Comparison of ENCODE assay signal across 12 cellular contexts in genomic region chr4:53963336-53963735, GRCh38.
DNase-seq lines count a peak whose midpoint lies in the region; ATAC-seq, FAIRE-seq and TF ChIP-seq lines count a peak whose summit lies in the region.
"Had no signal": no experiment of that assay in that cellular context is flagged by ENCODE, and none has a peak within 500 bp of the region (broad histone marks: within the 10 kb centered on the region; RNA-seq: fewer than 3 reads in every experiment).

No MANE protein-coding gene starts in this region.

- no peak for FAIRE-seq in astrocyte (lab: Jason Lieb, UNC)
- FAIRE-seq: H1 had no signal

- peak overlapping the region; percentile 73 for H3K4me3 Mint-ChIP-seq in astrocyte (ENCODE audit: unreplicated experiment)
- no peak overlapping the region for H3K4me3 Mint-ChIP-seq in immature natural killer cell

- peaks cover 40% of the 10 kb centered on the region for H3K4me1 Mint-ChIP-seq in astrocyte (ENCODE audit: low read depth, unreplicated experiment)
- H3K4me1 Mint-ChIP-seq in immature natural killer cell = no peaks in the 10 kb centered on the region

- H3K4me2 ChIP-seq in Karpas-422 (ENCODE audit: low read depth, low read length, poor library complexity, severe bottlenecking) (peak overlapping the region; percentile 85), astrocyte (ENCODE audit: low read length) (peak overlapping the region; percentile 83), skeletal muscle satellite cell (ENCODE audit: low read length) (peak overlapping the region; percentile 72)
- H3K4me2 ChIP-seq: BLaER1 treated with 17β-estradiol and CSF1 and Interleukin-3, amounts not matched to agents 10 nM and 100 nM had no signal

- H3K9me3 Mint-ChIP-seq in astrocyte (ENCODE audit: unreplicated experiment) = no peaks in the 10 kb centered on the region
- H3K9me3 Mint-ChIP-seq in immature natural killer cell = peaks cover 0 to 3% (median 0%) of the 10 kb centered on the region in 6 donors

- H3K27ac Mint-ChIP-seq in astrocyte (ENCODE audit: unreplicated experiment) = peak overlapping the region; percentile 91
- no peak overlapping the region for H3K27ac Mint-ChIP-seq in immature natural killer cell

- TF ChIP-seq CTCF in astrocyte (IDR thresholded peaks at IDR 0.05; ENCODE audit: insufficient read depth, low read depth, low read length) (no peak), foreskin keratinocyte (conservative IDR thresholded peaks at IDR 0.05) (no peak)

- no peak overlapping the region for H2AFZ ChIP-seq in Karpas-422 (ENCODE audit: low read length)
- peak overlapping the region; percentile 26 for H2AFZ ChIP-seq in astrocyte (ENCODE audit: low read depth, low read length)

- H3K9me3 ChIP-seq in Karpas-422 (ENCODE audit: low read length) (no peaks in the 10 kb centered on the region), astrocyte (ENCODE audit: insufficient read depth, low read depth, low read length) (no peaks in the 10 kb centered on the region), skeletal muscle satellite cell (replicated peaks; ENCODE audit: low read length) (no peaks in the 10 kb centered on the region)
- no peaks in the 10 kb centered on the region for H3K9me3 ChIP-seq in effector memory CD4-positive, alpha-beta T cell (ENCODE audit: control insufficient read depth, low read length)
- H3K9me3 ChIP-seq: BLaER1 treated with 17β-estradiol and CSF1 and Interleukin-3, amounts not matched to agents 10 nM and 100 nM had no signal

- H3K4me1 ChIP-seq in Karpas-422 (ENCODE audit: low read length) (peaks cover 80% of the 10 kb centered on the region), astrocyte (ENCODE audit: insufficient read depth, low read length) (peaks cover 26% of the 10 kb centered on the region), foreskin keratinocyte (peaks cover 25% of the 10 kb centered on the region), skeletal muscle satellite cell (ENCODE audit: control insufficient read depth, insufficient read depth, low read length) (peaks cover 42% of the 10 kb centered on the region)
- no peaks in the 10 kb centered on the region for H3K4me1 ChIP-seq in effector memory CD4-positive, alpha-beta T cell (ENCODE audit: control insufficient read depth, insufficient read depth, low read length, poor library complexity, severe bottlenecking)
- H3K4me1 ChIP-seq: BLaER1 treated with 17β-estradiol and CSF1 and Interleukin-3, amounts not matched to agents 10 nM and 100 nM had no signal

- H3K9ac ChIP-seq in Karpas-422 (ENCODE audit: low read length) (peak overlapping the region; percentile 74), astrocyte (ENCODE audit: low read length) (peak overlapping the region; percentile 72), skeletal muscle satellite cell (ENCODE audit: low read depth, low read length) (peak overlapping the region; percentile 33)
- H3K9ac ChIP-seq: BLaER1 treated with 17β-estradiol and CSF1 and Interleukin-3, amounts not matched to agents 10 nM and 100 nM had no signal

- H3K36me3 ChIP-seq in Karpas-422 (ENCODE audit: insufficient read depth, low read length) (no peaks in the 10 kb centered on the region), astrocyte (ENCODE audit: insufficient read depth, low read length) (no peaks in the 10 kb centered on the region), skeletal muscle satellite cell (ENCODE audit: insufficient read depth, low read length) (no peaks in the 10 kb centered on the region)
- H3K36me3 ChIP-seq in effector memory CD4-positive, alpha-beta T cell (ENCODE audit: control insufficient read depth, insufficient read depth, low read length) = no peaks in the 10 kb centered on the region
- H3K36me3 ChIP-seq: BLaER1 treated with 17β-estradiol and CSF1 and Interleukin-3, amounts not matched to agents 10 nM and 100 nM had no signal

- no peaks in the 10 kb centered on the region for H3K27me3 ChIP-seq in Karpas-422 (ENCODE audit: low read length)
- H3K27me3 ChIP-seq in astrocyte (ENCODE audit: insufficient read depth, low read length) = no peaks in the 10 kb centered on the region
- H3K27me3 ChIP-seq in foreskin keratinocyte = no peaks in the 10 kb centered on the region
- no peaks in the 10 kb centered on the region for H3K27me3 ChIP-seq in skeletal muscle satellite cell (ENCODE audit: control insufficient read depth, insufficient read depth, low read length)
- no peaks in the 10 kb centered on the region for H3K27me3 ChIP-seq in effector memory CD4-positive, alpha-beta T cell (replicated peaks; ENCODE audit: control insufficient read depth, insufficient read depth, low read length, poor library complexity, severe bottlenecking)
- H3K27me3 ChIP-seq: BLaER1 treated with 17β-estradiol and CSF1 and Interleukin-3, amounts not matched to agents 10 nM and 100 nM had no signal

- no peaks in the 10 kb centered on the region for H3K9me2 ChIP-seq in Karpas-422 (replicated peaks; ENCODE audit: insufficient read depth, low read length)

- H3K4me3 ChIP-seq in Karpas-422 (ENCODE audit: low read length) (peak overlapping the region; percentile 54), astrocyte (ENCODE audit: insufficient read depth, low read depth, low read length) (peak overlapping the region; percentile 8), skeletal muscle satellite cell (ENCODE audit: low read length) (peak overlapping the region; percentile 10)
- H3K4me3 ChIP-seq in effector memory CD4-positive, alpha-beta T cell (ENCODE audit: insufficient read depth, low read depth, low read length, poor library complexity, severe bottlenecking) = no peak overlapping the region
- H3K4me3 ChIP-seq: BLaER1 treated with 17β-estradiol and CSF1 and Interleukin-3, amounts not matched to agents 10 nM and 100 nM had no signal

- H3K36me3 Mint-ChIP-seq in astrocyte (ENCODE audit: low read depth, unreplicated experiment) (no peaks in the 10 kb centered on the region), immature natural killer cell (peaks cover 0 to 10% (median 0%) of the 10 kb centered on the region in 3 donors)

- H3K27me3 Mint-ChIP-seq in astrocyte (ENCODE audit: low read depth, unreplicated experiment) = no peaks in the 10 kb centered on the region
- H3K27me3 Mint-ChIP-seq in immature natural killer cell (ENCODE audit: low read depth in 3 of 3) = peaks cover 0 to 4% (median 2%) of the 10 kb centered on the region in 3 donors

- H3K27ac ChIP-seq in Karpas-422 (ENCODE audit: low read length) (peak overlapping the region; percentile 98), astrocyte (ENCODE audit: low read depth, low read length) (peak overlapping the region; percentile 73), foreskin keratinocyte (peak overlapping the region; percentile 9)
- H3K27ac ChIP-seq in effector memory CD4-positive, alpha-beta T cell (ENCODE audit: insufficient read depth, low read length, poor library complexity, severe bottlenecking) = no peak overlapping the region
- H3K27ac ChIP-seq: BLaER1 treated with 17β-estradiol and CSF1 and Interleukin-3, amounts not matched to agents 10 nM and 100 nM had no signal

- H4K20me1 ChIP-seq in Karpas-422 (ENCODE audit: insufficient read depth, low read depth, low read length) (no peaks in the 10 kb centered on the region), astrocyte (ENCODE audit: insufficient read depth, low read length) (no peaks in the 10 kb centered on the region)
- H4K20me1 ChIP-seq: BLaER1 treated with 17β-estradiol and CSF1 and Interleukin-3, amounts not matched to agents 10 nM and 100 nM had no signal

- H3K79me2 ChIP-seq in Karpas-422 (ENCODE audit: low read length) = no peaks in the 10 kb centered on the region
- H3K79me2 ChIP-seq in astrocyte (ENCODE audit: insufficient read depth, low read length) = no peaks in the 10 kb centered on the region

- DNase-seq in Karpas-422 = peak; percentile 55
- no peak for DNase-seq in astrocyte (ENCODE audit: low read depth)
- no peak for DNase-seq in foreskin keratinocyte
- no peak for DNase-seq in effector memory CD4-positive, alpha-beta T cell
- no peak for DNase-seq in immature natural killer cell
- DNase-seq in cerebellum (ENCODE audit: low spot score) = no peak
- DNase-seq: GF-D8, NCI-H1105 treated with DMSO at 0.1 percent for 48 hours, NCI-H510A treated with DMSO at 0.1 percent for 48 hours had no signal

- ATAC-seq in foreskin keratinocyte = no peak
